Comparison of ENCODE assay signal across 8 cellular contexts in genomic region chr15:92914768-92915221, GRCh38. TPM values are rescaled to one million over a fixed set of nuclear protein-coding genes. Genes with fewer than 3 reads are reported as not detected.
DNase-seq lines count a peak whose midpoint lies in the region; ATAC-seq, FAIRE-seq and TF ChIP-seq lines count a peak whose summit lies in the region.

No MANE protein-coding gene starts in this region.

- H3K4me3 ChIP-seq in keratinocyte (ENCODE audit: control insufficient read depth in 2 of 3, extremely low read depth in 1 of 3, insufficient read depth in 2 of 3, low read depth in 1 of 3, low read length in 3 of 3) (peak overlapping the region in 1 of 3 experiments; percentile 15), thoracic aorta (peak overlapping the region; percentile 48), H7 (ENCODE audit: insufficient read depth, low read depth, low read length) (no peak overlapping the region)

- no peaks in the 10 kb centered on the region for H3K27me3 Mint-ChIP-seq in T-helper 1 cell treated with Interleukin-12 subunit alpha and Interleukin-12 subunit beta and Interleukin-4 antibody, amounts not matched to agents 30 μg/mL and 1 μg/mL, for 36 hours (ENCODE audit: low read depth)

- no peaks in the 10 kb centered on the region for H3K27me3 ChIP-seq in keratinocyte (ENCODE audit: control insufficient read depth, extremely low read depth, insufficient read depth, low read length)
- no peaks in the 10 kb centered on the region for H3K27me3 ChIP-seq in thoracic aorta (replicated peaks; ENCODE audit: insufficient read depth)
- no peaks in the 10 kb centered on the region for H3K27me3 ChIP-seq in H7 (ENCODE audit: control insufficient read depth, insufficient read depth, low read length)

- H3K9me3 Mint-ChIP-seq in T-helper 1 cell treated with Interleukin-12 subunit alpha and Interleukin-12 subunit beta and Interleukin-4 antibody, amounts not matched to agents 30 μg/mL and 1 μg/mL, for 36 hours: no peaks in the 10 kb centered on the region

- peaks cover 39% of the 10 kb centered on the region for H3K36me3 Mint-ChIP-seq in T-helper 1 cell treated with Interleukin-12 subunit alpha and Interleukin-12 subunit beta and Interleukin-4 antibody, amounts not matched to agents 30 μg/mL and 1 μg/mL, for 36 hours (ENCODE audit: low read depth)

- H3K9ac ChIP-seq in keratinocyte (ENCODE audit: control insufficient read depth, extremely low read depth, insufficient read depth, low read length): no peak overlapping the region

- H3K36me3 ChIP-seq in keratinocyte (ENCODE audit: control insufficient read depth in 2 of 2, extremely low read depth in 1 of 2, insufficient read depth in 2 of 2, low read length in 2 of 2) (peaks cover 2 to 19% of the 10 kb centered on the region in 2 experiments), thoracic aorta (no peaks in the 10 kb centered on the region), H7 (replicated peaks; ENCODE audit: control insufficient read depth, insufficient read depth, low read length) (no peaks in the 10 kb centered on the region)

- H3K4me2 ChIP-seq in keratinocyte (ENCODE audit: control insufficient read depth, extremely low read depth, insufficient read depth, low read depth, low read length): peak overlapping the region; percentile 55

- TF ChIP-seq CTCF in keratinocyte (optimal IDR thresholded peaks at IDR 0.05 in 1 of 3, IDR thresholded peaks at IDR 0.05 in 1 of 3, conservative IDR thresholded peaks at IDR 0.05 in 1 of 3; ENCODE audit: extremely low read depth in 1 of 3, insufficient read depth in 2 of 3, low read length in 3 of 3) (no peak), thoracic aorta (IDR thresholded peaks at IDR 0.05) (no peak)

- ATAC-seq in GM21786 (IDR thresholded peaks at IDR 0.05; ENCODE audit: unreplicated experiment) (peak; percentile 63), thoracic aorta (ENCODE audit: insufficient number of reproducible peaks, low FRiP score, low read depth) (no peak)

- H4K20me1 ChIP-seq in keratinocyte (ENCODE audit: control insufficient read depth, extremely low read depth, insufficient read depth, low read length): peaks cover 3% of the 10 kb centered on the region

- no peak overlapping the region for H2AFZ ChIP-seq in keratinocyte (ENCODE audit: control insufficient read depth, low read length)

- DNase-seq in AML-193 (lab: John Stamatoyannopoulos, UW) (peak; percentile 25 to 27), keratinocyte (ENCODE audit: low read depth, low spot score) (no peak), thoracic aorta (ENCODE audit: low spot score) (no peak), H7 (no peak), mesenteric fat pad (ENCODE audit: low spot score) (no peak), HK-2 (ENCODE audit: unreplicated experiment) (no peak)

- H3K4me1 ChIP-seq in keratinocyte (ENCODE audit: control insufficient read depth, extremely low read depth, insufficient read depth, low read length): peaks cover 38% of the 10 kb centered on the region
- peaks cover 66 to 91% of the 10 kb centered on the region in 2 donors for H3K4me1 ChIP-seq in thoracic aorta (ENCODE audit: control insufficient read depth in 1 of 2, low read depth in 2 of 2)

- H3K9me3 ChIP-seq in keratinocyte (ENCODE audit: control insufficient read depth, low read depth, low read length) (no peaks in the 10 kb centered on the region), thoracic aorta (no peaks in the 10 kb centered on the region)

- H3K4me3 Mint-ChIP-seq in T-helper 1 cell treated with Interleukin-12 subunit alpha and Interleukin-12 subunit beta and Interleukin-4 antibody, amounts not matched to agents 30 μg/mL and 1 μg/mL, for 36 hours: peak overlapping the region; percentile 92

- dilution Hi-C loops in keratinocyte (cut with MboI; ENCODE audit: extremely low pct_ligation_motif_present, low sequenced_read_pairs): loop anchor here (25.0 kb wide), 1 partner anchor 102 kb away; no protein-coding TSS in a partner anchor

- H3K9me1 ChIP-seq in keratinocyte (ENCODE audit: control insufficient read depth, extremely low read depth, insufficient read depth, low read length): no peaks in the 10 kb centered on the region

- H3K27ac ChIP-seq in keratinocyte (ENCODE audit: control insufficient read depth, insufficient read depth, low read length) (peak overlapping the region; percentile 68), thoracic aorta (peak overlapping the region; percentile 50 to 81)

- FAIRE-seq in keratinocyte (lab: Jason Lieb, UNC): no peak

- H3K27ac Mint-ChIP-seq in T-helper 1 cell treated with Interleukin-12 subunit alpha and Interleukin-12 subunit beta and Interleukin-4 antibody, amounts not matched to agents 30 μg/mL and 1 μg/mL, for 36 hours: peak overlapping the region; percentile 96

- peaks cover 71% of the 10 kb centered on the region for H3K4me1 Mint-ChIP-seq in T-helper 1 cell treated with Interleukin-12 subunit alpha and Interleukin-12 subunit beta and Interleukin-4 antibody, amounts not matched to agents 30 μg/mL and 1 μg/mL, for 36 hours (ENCODE audit: low read depth)

- peaks cover 96% of the 10 kb centered on the region for H3K79me2 ChIP-seq in keratinocyte (ENCODE audit: control insufficient read depth, insufficient read depth, low read length)

RNA-seq across cellular contexts. Expression of gene CHD2, which starts 14.7 kb away (rescaled TPM):
- 35.3 to 62.0 TPM (median 50.8 TPM) in 3 replicates for polyA plus RNA-seq in keratinocyte
- polyA plus RNA-seq in keratinocyte (2011; ENCODE audit: low read depth): 361 TPM
- polyA plus RNA-seq in keratinocyte (2011; cell fraction: cytosol; rRNA removed): 35.2 and 40.9 TPM in 2 replicates
- polyA plus RNA-seq in keratinocyte (2011; cell fraction: nucleus; rRNA removed): 193 and 213 TPM in 2 replicates
- 30.4 and 63.0 TPM in 2 replicates for polyA plus RNA-seq in keratinocyte (2012; ENCODE audit: low replicate concordance)
- polyA minus RNA-seq in keratinocyte: 64.5 to 125 TPM (median 70.1 TPM) in 3 replicates
- 31.3 TPM for polyA minus RNA-seq in keratinocyte (2011; cell fraction: cytosol; rRNA and poly(A)+ RNA removed)
- polyA minus RNA-seq in keratinocyte (2011; cell fraction: nucleus; rRNA and poly(A)+ RNA removed): 143 and 290 TPM in 2 replicates
- 100 to 1,000 TPM; 143 to 148 TPM for total RNA-seq in thoracic aorta
- 29.7 and 35.5 TPM in 2 replicates for total RNA-seq in H7 (2014; rRNA removed; shearing (Covaris generic))
- total RNA-seq in mesenteric fat pad: 90.9 TPM

Comparison
In these comparisons a context has a peak if more than half of its experiments do, and no peak if none do; other contexts are left out.
1. DNase-seq: peak in AML-193 (2 of 2); none in keratinocyte (single experiment), thoracic aorta (single experiment), H7 (single experiment), mesenteric fat pad (single experiment) and HK-2 (single experiment).